ENCODE assay signal across 12 cellular contexts in genomic region chr4:2244947-2245786, GRCh38. TPM values are rescaled to one million over a fixed set of nuclear protein-coding genes. Genes with fewer than 3 reads are reported as not detected.
DNase-seq lines count a peak whose midpoint lies in the region; ATAC-seq and TF ChIP-seq lines count a peak whose summit lies in the region.
"Had no signal": no experiment of that assay in that cellular context is flagged by ENCODE, and none has a peak within 500 bp of the region (broad histone marks: within the 10 kb centered on the region; RNA-seq: fewer than 3 reads in every experiment).

No MANE protein-coding gene starts in this region.

- H3K4me3 ChIP-seq in spleen (no peak overlapping the region), aorta (ENCODE audit: low read length in 2 of 2) (no peak overlapping the region)

- DNase-seq in activated CD4-positive, alpha-beta T cell treated with anti-CD3 and anti-CD28 coated beads for 1 hour: peak; percentile 6
- DNase-seq in activated CD4-positive, alpha-beta T cell treated with anti-CD3 and anti-CD28 coated beads, Interleukin-2, amount 50 U/mL, for 4 hours: no peak
- DNase-seq in T-cell (peak in 1 of 34 experiments; percentile 12), hepatic stellate cell (ENCODE audit: low spot score) (peak; percentile 9), spleen (no peak), aorta (no peak)
- DNase-seq: KG1, NCI-H524 treated with DMSO at 0.1 percent for 48 hours had no signal

- no peak overlapping the region for H3K4me3 Mint-ChIP-seq in T-cell
- H3K4me3 Mint-ChIP-seq: T-helper 1 cell treated with Interleukin-12 subunit alpha and Interleukin-12 subunit beta and Interleukin-4 antibody, amounts not matched to agents 30 μg/mL and 1 μg/mL, for 36 hours had no signal

- H3K27ac Mint-ChIP-seq in T-cell: peak overlapping the region; percentile 44 to 76
- H3K27ac Mint-ChIP-seq: T-helper 1 cell treated with Interleukin-12 subunit alpha and Interleukin-12 subunit beta and Interleukin-4 antibody, amounts not matched to agents 30 μg/mL and 1 μg/mL, for 36 hours had no signal

- WGBS in spleen, 5 donors: 58 to 72% (median 68%) methylated on average over 7 of the region's 7 CpGs
- 68% methylated on average over 7 of the region's 7 CpGs for WGBS in aorta, 2 donors

- POLR2A ChIA-PET in T-cell (lab: Charles Lee): no interaction called here

- H3K27me3 Mint-ChIP-seq in T-cell: no peaks in the 10 kb centered on the region

- H3K9me3 Mint-ChIP-seq in T-cell: no peaks in the 10 kb centered on the region
- H3K9me3 Mint-ChIP-seq: T-helper 1 cell treated with Interleukin-12 subunit alpha and Interleukin-12 subunit beta and Interleukin-4 antibody, amounts not matched to agents 30 μg/mL and 1 μg/mL, for 36 hours had no signal

- H3K4me1 Mint-ChIP-seq in T-cell: peaks cover 27 to 34% (median 33%) of the 10 kb centered on the region in 3 donors

- TF ChIP-seq POLR2A in spleen (IDR thresholded peaks at IDR 0.05): no peak

- peaks cover 33 to 94% (median 78%) of the 10 kb centered on the region in 6 donors for H3K4me1 ChIP-seq in spleen
- no peaks in the 10 kb centered on the region for H3K4me1 ChIP-seq in aorta (ENCODE audit: control insufficient read depth in 1 of 2, insufficient read depth in 2 of 2, low read length in 2 of 2)

- H3K9me3 ChIP-seq in spleen: no peaks in the 10 kb centered on the region
- no peaks in the 10 kb centered on the region for H3K9me3 ChIP-seq in aorta (ENCODE audit: control insufficient read depth, low read length)

- ATAC-seq in T-cell (replicated peaks in 1 of 4): no peak
- no peak for ATAC-seq in GM18867 (IDR thresholded peaks at IDR 0.05; ENCODE audit: unreplicated experiment)
- ATAC-seq in aorta (ENCODE audit: low FRiP score): no peak
- no peak for ATAC-seq in GM21526 (IDR thresholded peaks at IDR 0.05; ENCODE audit: low FRiP score, unreplicated experiment)

- TF ChIP-seq CTCF in spleen (IDR thresholded peaks at IDR 0.05 in 8 of 11, conservative IDR thresholded peaks at IDR 0.05 in 3 of 11): no peak

- peak overlapping the region in 7 of 8 donors; percentile 5 to 90 (median 66) for H3K27ac ChIP-seq in spleen
- no peak overlapping the region for H3K27ac ChIP-seq in aorta (ENCODE audit: low read depth in 1 of 2, low read length in 2 of 2)
- H3K27ac ChIP-seq: 22Rv1 had no signal

- H3K36me3 ChIP-seq in spleen (peaks cover 0 to 45% (median 24%) of the 10 kb centered on the region in 6 donors), aorta (ENCODE audit: control insufficient read depth in 1 of 2, insufficient read depth in 2 of 2, low read length in 1 of 2) (peaks cover 0 to 5% of the 10 kb centered on the region in 2 donors)

- intact Hi-C loops in spleen (cut with DNase I; ENCODE audit: low total_unique reads): no loop called here
- intact Hi-C loops in aorta (cut with DNase I): loop anchor here (5.0 to 10.0 kb wide), 2 partner anchors 167 to 290 kb away; partner anchors contain the start of gene FAM193A (in 1 of the 2)

- CTCF ChIA-PET in T-cell (lab: Charles Lee): interaction anchor here in 1 of 2 donors (0.9 kb wide), 1 partner anchor 17 kb away, joined by 4 read pairs; the partner anchor contains the start of gene MXD4

- H3K36me3 Mint-ChIP-seq in T-cell: peaks cover 2% of the 10 kb centered on the region

- H3K27me3 ChIP-seq in spleen (replicated peaks in 1 of 7) (no peaks in the 10 kb centered on the region), aorta (ENCODE audit: control insufficient read depth in 1 of 2, insufficient read depth in 2 of 2, low read length in 1 of 2) (no peaks in the 10 kb centered on the region)

RNA-seq across cellular contexts. Expression of gene HAUS3, which starts 3.2 kb away (rescaled TPM):
- 10 to 100 TPM; 29.3 to 94.0 (median 31.2) TPM for total RNA-seq in T-cell
- total RNA-seq in spleen: 10 to 100 TPM; 16.2 to 22.4 (median 19.2) TPM
- 10 to 100 TPM; 10.3 to 15.0 (median 13.0) TPM for polyA plus RNA-seq in spleen
- 10 to 100 TPM; 11.1 to 16.2 TPM for total RNA-seq in aorta
- 1 to 10 TPM; 3.8 to 9.2 TPM for polyA plus RNA-seq in aorta

RNA-seq across cellular contexts. Expression of gene POLN, which starts 3.2 kb away (rescaled TPM):
- total RNA-seq in T-cell (1 to 10 TPM; 2.5 to 3.7 (median 2.7) TPM), spleen (1 to 10 TPM; 1.9 to 3.5 (median 2.9) TPM), aorta (1 to 10 TPM; 3.2 to 6.6 TPM)
- polyA plus RNA-seq in spleen (1 to 10 TPM; 1.2 to 1.5 (median 1.5) TPM), aorta (1 to 10 TPM in 1 of 2 donors, not detected in 1; 7.0 TPM)

RNA-seq across cellular contexts. Expression of gene MXD4, which starts 16.7 kb away (rescaled TPM):
- total RNA-seq in T-cell (100 to 1,000 TPM in 1 of 5 donors, 10 to 100 TPM in 4; 57.0 to 125 (median 78.2) TPM), spleen (100 to 1,000 TPM in 5 of 7 donors, 10 to 100 TPM in 2; 51.8 to 128 (median 112) TPM), aorta (10 to 100 TPM; 45.7 to 75.4 TPM)
- polyA plus RNA-seq in spleen (100 to 1,000 TPM in 1 of 3 donors, 10 to 100 TPM in 2; 36.0 to 103 (median 38.4) TPM), aorta (10 to 100 TPM; 36.9 to 75.1 TPM)

Comparison
In these comparisons a context has a peak if more than half of its experiments do, and no peak if none do; other contexts are left out.
1. DNase-seq: peak in activated CD4-positive, alpha-beta T cell treated with anti-CD3 and anti-CD28 coated beads for 1 hour (single experiment) and hepatic stellate cell (single experiment); none in activated CD4-positive, alpha-beta T cell treated with anti-CD3 and anti-CD28 coated beads, Interleukin-2, amount 50 U/mL, for 4 hours (0 of 2), spleen (single experiment) and aorta (0 of 2).
2. H3K27ac ChIP-seq: peak in spleen (7 of 8); none in aorta (0 of 2).